Comparison of ENCODE assay signal across 12 cellular contexts in the genomic region with DNA sequence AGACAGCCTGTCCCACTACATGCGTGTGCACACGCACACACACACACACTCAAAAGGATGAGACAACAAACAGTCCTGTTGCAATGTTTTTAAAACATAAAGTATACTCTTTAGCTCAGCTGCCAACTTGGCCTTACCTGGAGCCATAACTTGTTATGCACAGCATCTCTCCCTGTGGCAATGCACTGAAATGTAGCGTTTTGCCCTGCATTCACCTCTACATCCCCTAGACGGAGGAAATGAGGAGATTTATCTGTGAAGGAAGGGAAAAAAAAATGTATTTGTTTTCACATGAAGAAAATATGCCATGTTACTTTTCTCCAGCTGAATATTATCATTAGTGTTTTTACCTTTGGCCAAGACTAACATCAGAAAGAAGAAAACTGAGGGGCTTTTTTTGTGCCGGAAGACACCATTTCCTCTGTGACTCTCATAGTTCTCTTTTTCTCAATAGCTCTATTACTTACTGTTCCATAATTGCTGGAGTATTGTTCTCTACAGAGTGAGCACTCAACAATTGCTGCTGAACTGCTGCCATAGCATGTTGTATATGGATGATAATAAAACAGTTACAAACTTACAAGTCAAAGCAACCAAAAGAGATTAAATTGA.
DNase-seq lines count a peak whose midpoint lies in the region; ATAC-seq and TF ChIP-seq lines count a peak whose summit lies in the region.
"Had no signal": no experiment of that assay in that cellular context is flagged by ENCODE, and none has a peak within 500 bp of the region (broad histone marks: within the 10 kb centered on the region; RNA-seq: fewer than 3 reads in every experiment).

No MANE protein-coding gene starts in this region.

- H3K9me3 Mint-ChIP-seq in nephron progenitor cell: no peaks in the 10 kb centered on the region

- H3K4me3 Mint-ChIP-seq in nephron progenitor cell: no peak overlapping the region
- H3K4me3 Mint-ChIP-seq: activated CD4-positive, alpha-beta T cell treated with anti-CD3 and anti-CD28 coated beads for 36 hours had no signal

- no peaks in the 10 kb centered on the region for H3K9me3 ChIP-seq in psoas muscle
- H3K9me3 ChIP-seq: prostate gland had no signal

- no peaks in the 10 kb centered on the region for H3K4me1 ChIP-seq in psoas muscle
- H3K4me1 ChIP-seq: prostate gland had no signal

- no peak for TF ChIP-seq CTCF in nephron progenitor cell (IDR thresholded peaks at IDR 0.05)
- TF ChIP-seq CTCF in psoas muscle (IDR thresholded peaks at IDR 0.05): no peak

- no peaks in the 10 kb centered on the region for H3K27me3 ChIP-seq in psoas muscle (ENCODE audit: insufficient read depth in 3 of 3, low read length in 2 of 3)

- no peaks in the 10 kb centered on the region for H3K27me3 Mint-ChIP-seq in nephron progenitor cell (ENCODE audit: low read depth, poor library complexity)
- H3K27me3 Mint-ChIP-seq: activated CD4-positive, alpha-beta T cell treated with anti-CD3 and anti-CD28 coated beads for 36 hours had no signal

- no peaks in the 10 kb centered on the region for H3K36me3 ChIP-seq in psoas muscle (ENCODE audit: insufficient read depth in 1 of 2, low read depth in 1 of 2)
- H3K36me3 ChIP-seq: prostate gland had no signal

- no peak overlapping the region for H3K4me3 ChIP-seq in psoas muscle
- H3K4me3 ChIP-seq: prostate gland had no signal

- WGBS in psoas muscle, 3 donors: 67 to 85% (median 83%) methylated on average over 5 of the region's 5 CpGs

- no peaks in the 10 kb centered on the region for H3K36me3 Mint-ChIP-seq in nephron progenitor cell (ENCODE audit: low read depth)

- H3K27ac Mint-ChIP-seq in nephron progenitor cell: peak overlapping the region; percentile 90
- H3K27ac Mint-ChIP-seq: activated CD4-positive, alpha-beta T cell treated with anti-CD3 and anti-CD28 coated beads for 36 hours had no signal

- intact Hi-C loops in psoas muscle (cut with DNase I): no loop called here

- H3K27ac ChIP-seq in psoas muscle: no peak overlapping the region
- H3K27ac ChIP-seq: prostate gland had no signal

- peaks cover 6% of the 10 kb centered on the region for H3K4me1 Mint-ChIP-seq in nephron progenitor cell

- DNase-seq in nephron progenitor cell (no peak), NCI-H748 treated with DMSO at 0.1 percent for 48 hours (lab: John Stamatoyannopoulos, UW) (no peak), NCI-H2227 treated with DMSO at 0.1 percent for 48 hours (lab: John Stamatoyannopoulos, UW) (no peak), psoas muscle (no peak)
- DNase-seq: activated CD4-positive, alpha-beta T cell treated with anti-CD3 and anti-CD28 coated beads for 36 hours; erythroblast; MV-4-11 had no signal

- peak; percentile 65 for ATAC-seq in GM19023 (IDR thresholded peaks at IDR 0.05; ENCODE audit: unreplicated experiment)
- peak; percentile 75 for ATAC-seq in GM21825 (IDR thresholded peaks at IDR 0.05; ENCODE audit: unreplicated experiment)
- ATAC-seq in HG03565 (IDR thresholded peaks at IDR 0.05; ENCODE audit: unreplicated experiment): peak; percentile 69
- ATAC-seq in psoas muscle: no peak
- ATAC-seq: activated CD4-positive, alpha-beta T cell treated with anti-CD3 and anti-CD28 coated beads for 36 hours; Panc1 had no signal

Comparison
In these comparisons a context has a peak if more than half of its experiments do, and no peak if none do; other contexts are left out.
1. ATAC-seq: peak in GM19023 (single experiment), GM21825 (single experiment) and HG03565 (single experiment); none in psoas muscle (0 of 4).